In genomic region chr22:44440224-44441160, GRCh38 we compare ENCODE assay signal across 14 cellular contexts.
"Had no signal": no experiment of that assay in that cellular context is flagged by ENCODE, and none has a peak within 500 bp of the region (broad histone marks: within the 10 kb centered on the region; RNA-seq: fewer than 3 reads in every experiment).

No MANE protein-coding gene starts in this region.

- H3K4me3 ChIP-seq: adrenal gland, coronary artery, esophagus squamous epithelium, pancreas, tibial nerve had no signal

- H3K4me1 ChIP-seq: adrenal gland, pancreas, tibial nerve had no signal

- H3K36me3 ChIP-seq: adrenal gland, esophagus squamous epithelium, pancreas, tibial nerve had no signal

- ATAC-seq: pancreas; stimulated activated naive B cell treated with anti-CD40 and anti-IgM and Interleukin-4, amounts not matched to agents 10 μg/mL and 1 μg/mL and 100 μg/mL, for 72 hours had no signal

- DNase-seq: activated CD4-positive, alpha-beta T cell treated with anti-CD3 and anti-CD28 coated beads for 1 hour; activated CD4-positive, alpha-beta T cell treated with anti-CD3 and anti-CD28 coated beads, Interleukin-2, amount 50 U/mL, for 4 hours; activated T-cell treated with anti-CD3 and anti-CD28 coated beads for 4 hours; adrenal gland; caudate nucleus; effector CD4-positive, alpha-beta T cell; esophagus squamous epithelium; hypothalamus; stimulated activated CD4-positive, alpha-beta T cell treated with anti-CD3 and anti-CD28 coated beads, Interleukin-15, amount 100 ng/mL, for 24 hours; stimulated activated CD4-positive, alpha-beta T cell treated with anti-CD3 and anti-CD28 coated beads, Interleukin-4, amount 100 ng/mL, for 1 hour; stimulated activated naive B cell treated with anti-CD40 and anti-IgM and Interleukin-4, amounts not matched to agents 10 μg/mL and 1 μg/mL and 100 μg/mL, for 72 hours had no signal

- H3K27me3 ChIP-seq: adrenal gland, pancreas, tibial nerve had no signal

- H3K27ac ChIP-seq: adrenal gland, coronary artery, esophagus squamous epithelium, pancreas, tibial nerve had no signal
